Comparison of ENCODE assay signal across 22 cellular contexts in genomic region chrX:150058728-150059127, GRCh38.
DNase-seq lines count a peak whose midpoint lies in the region; ATAC-seq, FAIRE-seq and TF ChIP-seq lines count a peak whose summit lies in the region.
"Had no signal": no experiment of that assay in that cellular context is flagged by ENCODE, and none has a peak within 500 bp of the region (broad histone marks: within the 10 kb centered on the region; RNA-seq: fewer than 3 reads in every experiment).

No MANE protein-coding gene starts in this region.

- FAIRE-seq in A549 (lab: Jason Lieb, UNC), result peak; percentile 7
- FAIRE-seq: G401.6, GM12891, H1, HepG2, HTR-8/SVneo had no signal

- no peak overlapping the region for H3K27ac ChIP-seq in A549

- H3K4me3 ChIP-seq in A549, result no peak overlapping the region
- no peak overlapping the region for H3K4me3 ChIP-seq in adipocyte (ENCODE audit: low read length)
- H3K4me3 ChIP-seq in fibroblast of mammary gland (ENCODE audit: control insufficient read depth, low read depth, low read length), result no peak overlapping the region

- no peak for TF ChIP-seq EP300 in A549 (IDR thresholded peaks at IDR 0.05)

- TF ChIP-seq RAD21 in A549 (conservative IDR thresholded peaks at IDR 0.05 in 1 of 2, IDR thresholded peaks at IDR 0.05 in 1 of 2), result no peak

- TF ChIP-seq POLR2A in A549 (IDR thresholded peaks at IDR 0.05; ENCODE audit: low read length), result no peak

- ATAC-seq in A549 (no peak), GM21717 (IDR thresholded peaks at IDR 0.05; ENCODE audit: unreplicated experiment) (no peak)
- no peak for ATAC-seq in activated naive CD8-positive, alpha-beta T cell treated with anti-CD3 and anti-CD28 coated beads, Interleukin-2, amount 50 U/mL, for 24 hours
- ATAC-seq: HepG2 had no signal

- H3K9me3 ChIP-seq in A549, result no peaks in the 10 kb centered on the region
- no peaks in the 10 kb centered on the region for H3K9me3 ChIP-seq in adipocyte (ENCODE audit: control insufficient read depth, low read length)

- POLR2A ChIA-PET in A549 (lab: Yijun Ruan, JAX), result no interaction called here

- no peaks in the 10 kb centered on the region for H3K36me3 Mint-ChIP-seq in activated naive CD8-positive, alpha-beta T cell treated with anti-CD3 and anti-CD28 coated beads, Interleukin-2, amount 50 U/mL, for 24 hours (ENCODE audit: low read depth)

- TF ChIP-seq CTCF in A549 (IDR thresholded peaks at IDR 0.05), result no peak
- TF ChIP-seq CTCF in fibroblast of mammary gland (conservative IDR thresholded peaks at IDR 0.05; ENCODE audit: control insufficient read depth, insufficient read depth, low read depth, low read length), result no peak

- no peak overlapping the region for H3K4me3 Mint-ChIP-seq in activated naive CD8-positive, alpha-beta T cell treated with anti-CD3 and anti-CD28 coated beads, Interleukin-2, amount 50 U/mL, for 24 hours
- H3K4me3 Mint-ChIP-seq: B cell; CD4-positive, alpha-beta T cell; HFFc6 had no signal

- no peaks in the 10 kb centered on the region for H3K36me3 ChIP-seq in adipocyte (ENCODE audit: control insufficient read depth, insufficient read depth, low read length, severe bottlenecking)

- CTCF ChIA-PET in A549 (lab: Yijun Ruan, JAX), result no interaction called here

- no peaks in the 10 kb centered on the region for H3K9me3 Mint-ChIP-seq in activated naive CD8-positive, alpha-beta T cell treated with anti-CD3 and anti-CD28 coated beads, Interleukin-2, amount 50 U/mL, for 24 hours
- H3K9me3 Mint-ChIP-seq: CD4-positive, alpha-beta T cell; HFFc6 had no signal

- H3K4me1 Mint-ChIP-seq in activated naive CD8-positive, alpha-beta T cell treated with anti-CD3 and anti-CD28 coated beads, Interleukin-2, amount 50 U/mL, for 24 hours, result no peaks in the 10 kb centered on the region
- H3K4me1 Mint-ChIP-seq: B cell had no signal

- H3K27me3 ChIP-seq in adipocyte (replicated peaks; ENCODE audit: control insufficient read depth, insufficient read depth, low read length), result peaks cover 7% of the 10 kb centered on the region

- peaks cover 2% of the 10 kb centered on the region for H3K27me3 Mint-ChIP-seq in activated naive CD8-positive, alpha-beta T cell treated with anti-CD3 and anti-CD28 coated beads, Interleukin-2, amount 50 U/mL, for 24 hours
- H3K27me3 Mint-ChIP-seq: CD4-positive, alpha-beta T cell had no signal

- H3K9ac ChIP-seq in adipocyte (ENCODE audit: low read length), result peak overlapping the region; percentile 61

- H3K27ac Mint-ChIP-seq in activated naive CD8-positive, alpha-beta T cell treated with anti-CD3 and anti-CD28 coated beads, Interleukin-2, amount 50 U/mL, for 24 hours, result no peak overlapping the region
- H3K27ac Mint-ChIP-seq: B cell; CD4-positive, alpha-beta T cell; HFFc6 had no signal

- 93% methylated on average over 1 of the region's 1 CpG for WGBS in A549 (ENCODE audit: missing lambda C conversion rate)

- H3K4me1 ChIP-seq in A549 (peaks cover 14% of the 10 kb centered on the region), adipocyte (ENCODE audit: control insufficient read depth, insufficient read depth, low read length) (peaks cover 15% of the 10 kb centered on the region)

- H3K4me2 ChIP-seq in A549, result no peak overlapping the region

- DNase-seq in A549 (ENCODE audit: low read depth in 1 of 2, low spot score in 1 of 2) (no peak), M059J (ENCODE audit: low read depth) (peak; percentile 45), adipocyte (ENCODE audit: low read depth) (peak; percentile 25), fibroblast of mammary gland (ENCODE audit: low read depth) (peak; percentile 5)
- DNase-seq in activated naive CD8-positive, alpha-beta T cell treated with anti-CD3 and anti-CD28 coated beads, Interleukin-2, amount 50 U/mL, for 24 hours, result no peak
- no peak for DNase-seq in effector CD8-positive, alpha-beta T cell (lab: John Stamatoyannopoulos, UW)
- DNase-seq: 8988T; ACHN; C1 segment of cervical spinal cord; Calu3; CD4-positive, alpha-beta T cell; DMS 273 treated with DMSO at 0.1 percent for 48 hours; DMS79; HCEC 1CT; HFFc6 had no signal

TF ChIP-seq in A549, 52 proteins besides CTCF, POLR2A, EP300 and RAD21:
- TF ChIP-seq HMGXB4 (CRISPR knock-in tag; IDR thresholded peaks at IDR 0.05; ENCODE audit: borderline replicate concordance) (no peak), SREBF2 (IDR thresholded peaks at IDR 0.05) (no peak), ZSCAN20 (CRISPR knock-in tag; IDR thresholded peaks at IDR 0.05) (no peak), JUN (IDR thresholded peaks at IDR 0.05) (no peak), ELK1 (IDR thresholded peaks at IDR 0.05; ENCODE audit: low read depth, low read length) (no peak), CEBPB (IDR thresholded peaks at IDR 0.05) (no peak), HDAC2 (IDR thresholded peaks at IDR 0.05) (no peak), ZNF302 (CRISPR knock-in tag; IDR thresholded peaks at IDR 0.05) (no peak), NR3C1 (IDR thresholded peaks at IDR 0.05) (no peak), E2F6 (IDR thresholded peaks at IDR 0.05; ENCODE audit: borderline replicate concordance, low read depth) (no peak), TP53 (CRISPR knock-in tag; IDR thresholded peaks at IDR 0.05) (no peak), USF2 (IDR thresholded peaks at IDR 0.05) (no peak), CBX8 (IDR thresholded peaks at IDR 0.05) (no peak), SMC3 (IDR thresholded peaks at IDR 0.05) (no peak), ATOH8 (CRISPR knock-in tag; IDR thresholded peaks at IDR 0.05; ENCODE audit: low read depth) (no peak), MAX (IDR thresholded peaks at IDR 0.05) (no peak), FOXS1 (CRISPR knock-in tag; IDR thresholded peaks at IDR 0.05) (no peak), MAFK (IDR thresholded peaks at IDR 0.05; ENCODE audit: partially characterized antibody) (no peak), ZFP36 (IDR thresholded peaks at IDR 0.05; ENCODE audit: borderline replicate concordance, partially characterized antibody) (no peak), EHMT2 (IDR thresholded peaks at IDR 0.05; ENCODE audit: low read depth) (no peak)
TF ChIP-seq in A549: peak in this region for 0.

Comparison
In these comparisons a context has a peak if more than half of its experiments do, and no peak if none do; other contexts are left out.
1. DNase-seq: peak in M059J (single experiment), adipocyte (single experiment) and fibroblast of mammary gland (single experiment); none in A549 (0 of 2), activated naive CD8-positive, alpha-beta T cell treated with anti-CD3 and anti-CD28 coated beads, Interleukin-2, amount 50 U/mL, for 24 hours (single experiment) and effector CD8-positive, alpha-beta T cell (single experiment).